ENCODE assay signal across 22 cellular contexts in the genomic region with DNA sequence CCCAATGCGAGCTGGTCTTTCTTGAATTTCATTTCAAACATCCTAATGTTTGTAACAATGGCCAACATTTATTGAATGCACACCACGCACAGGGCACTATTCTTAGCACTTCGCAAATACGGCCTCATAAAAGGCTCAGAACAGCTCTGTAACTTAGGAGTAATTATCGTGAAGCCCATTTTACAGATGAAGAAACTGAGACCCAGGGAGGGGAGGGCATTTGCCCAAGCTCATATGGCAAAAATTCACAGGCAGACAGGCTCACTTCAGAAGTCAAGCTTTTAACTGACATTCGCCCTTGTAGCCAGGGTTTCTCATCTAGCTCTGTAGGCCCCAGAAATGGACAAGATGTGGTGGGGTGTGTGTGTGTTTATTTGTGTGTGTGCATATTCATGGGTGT.
DNase-seq lines count a peak whose midpoint lies in the region; ATAC-seq and TF ChIP-seq lines count a peak whose summit lies in the region.
"Had no signal": no experiment of that assay in that cellular context is flagged by ENCODE, and none has a peak within 500 bp of the region (broad histone marks: within the 10 kb centered on the region; RNA-seq: fewer than 3 reads in every experiment).

No MANE protein-coding gene starts in this region.

- H4K12ac ChIP-seq in trophoblast cell (ENCODE audit: low read depth, low read length) = no peak overlapping the region

- H2BK5ac ChIP-seq in mesenchymal stem cell (ENCODE audit: low read depth, low read length, poor library complexity, severe bottlenecking) (no peak overlapping the region), trophoblast cell (ENCODE audit: low read depth, low read length, poor library complexity) (no peak overlapping the region)

- H3K14ac ChIP-seq in mesenchymal stem cell (ENCODE audit: low read length in 2 of 2) (peak overlapping the region in 1 of 2 experiments; percentile 75), trophoblast cell (ENCODE audit: low read length) (no peak overlapping the region)

- H2BK15ac ChIP-seq in mesenchymal stem cell (ENCODE audit: low read depth, poor library complexity, severe bottlenecking) = no peak overlapping the region

- H3K9me2 ChIP-seq in GM23338 (ENCODE audit: insufficient read depth) = no peaks in the 10 kb centered on the region

- H3K4me1 ChIP-seq in GM23338 (ENCODE audit: insufficient read depth) (peaks cover 12% of the 10 kb centered on the region; the same call in 1 of the 2 replicates), adrenal gland (replicated peaks in 1 of 2) (peaks cover 40 to 55% of the 10 kb centered on the region in 2 donors), mesenchymal stem cell (ENCODE audit: control insufficient read depth, insufficient read depth, low read depth, low read length) (no peaks in the 10 kb centered on the region), trophoblast cell (ENCODE audit: control insufficient read depth in 1 of 2, insufficient read depth in 2 of 2, low read length in 2 of 2) (peaks cover 8 to 17% of the 10 kb centered on the region in 2 experiments), esophagus squamous epithelium (peaks cover 0 to 4% (median 0%) of the 10 kb centered on the region in 3 donors)
- H3K4me1 ChIP-seq: SJCRH30 had no signal

- H3K4me3 ChIP-seq in GM23338 (no peak overlapping the region), adrenal gland (no peak overlapping the region), mesenchymal stem cell (ENCODE audit: insufficient read depth in 1 of 2, low read depth in 1 of 2, low read length in 2 of 2) (peak overlapping the region in 1 of 2 experiments; percentile 72), trophoblast cell (ENCODE audit: low read depth, low read length) (no peak overlapping the region), esophagus squamous epithelium (no peak overlapping the region)
- H3K4me3 ChIP-seq: BLaER1 treated with 17β-estradiol and CSF1 and Interleukin-3, amounts not matched to agents 10 nM and 100 nM; PC-9; SJCRH30 had no signal

- DNase-seq in GM23338 (ENCODE audit: low spot score) (no peak), adrenal gland (no peak), mesenchymal stem cell (no peak), trophoblast cell (no peak), esophagus squamous epithelium (lab: John Stamatoyannopoulos, UW) (no peak), NCI-H2029 treated with DMSO at 0.1 percent for 48 hours (lab: John Stamatoyannopoulos, UW) (no peak), omental fat pad (ENCODE audit: low spot score) (no peak), NCI-H2081 (lab: John Stamatoyannopoulos, UW) (no peak)
- DNase-seq: AML-193; CD4-positive, alpha-beta T cell; COR-L47; H7; Kasumi-1; MV-4-11; NCI-H2029; NCI-H2227 treated with DMSO at 0.1 percent for 48 hours; NCI-H526 treated with DMSO at 0.1 percent for 48 hours; PC-9; SJCRH30 had no signal

- peak overlapping the region; percentile 58 for H3K9ac ChIP-seq in mesenchymal stem cell (ENCODE audit: low read length)
- H3K9ac ChIP-seq in trophoblast cell (ENCODE audit: low read length) = no peak overlapping the region
- H3K9ac ChIP-seq: BLaER1 treated with 17β-estradiol and CSF1 and Interleukin-3, amounts not matched to agents 10 nM and 100 nM had no signal

- no peaks in the 10 kb centered on the region for H3K79me2 ChIP-seq in GM23338 (replicated peaks; ENCODE audit: insufficient read depth)
- no peaks in the 10 kb centered on the region for H3K79me2 ChIP-seq in trophoblast cell (ENCODE audit: control insufficient read depth, insufficient read depth, low read length, poor library complexity)

- H3K36me3 ChIP-seq in GM23338 (ENCODE audit: insufficient read depth) (no peaks in the 10 kb centered on the region), adrenal gland (replicated peaks in 1 of 2) (no peaks in the 10 kb centered on the region), mesenchymal stem cell (ENCODE audit: control insufficient read depth in 1 of 2, insufficient read depth in 2 of 2, low read depth in 1 of 2, low read length in 2 of 2) (no peaks in the 10 kb centered on the region), trophoblast cell (ENCODE audit: control insufficient read depth in 1 of 2, insufficient read depth in 2 of 2, low read length in 2 of 2) (no peaks in the 10 kb centered on the region), esophagus squamous epithelium (no peaks in the 10 kb centered on the region)
- H3K36me3 ChIP-seq: BLaER1 treated with 17β-estradiol and CSF1 and Interleukin-3, amounts not matched to agents 10 nM and 100 nM; SJCRH30 had no signal

- no peaks in the 10 kb centered on the region for H3K79me1 ChIP-seq in mesenchymal stem cell (replicated peaks; ENCODE audit: low read length, poor library complexity, severe bottlenecking)
- H3K79me1 ChIP-seq in trophoblast cell (ENCODE audit: low read length) = peaks cover 15% of the 10 kb centered on the region

- H4K20me1 ChIP-seq in GM23338 (replicated peaks; ENCODE audit: insufficient read depth) = no peaks in the 10 kb centered on the region
- H4K20me1 ChIP-seq: BLaER1 treated with 17β-estradiol and CSF1 and Interleukin-3, amounts not matched to agents 10 nM and 100 nM had no signal

- no peaks in the 10 kb centered on the region for H3K36me3 Mint-ChIP-seq in GM23338 (ENCODE audit: low read depth)

- H3K18ac ChIP-seq in mesenchymal stem cell (ENCODE audit: low read depth in 1 of 2, low read length in 2 of 2) (no peak overlapping the region), trophoblast cell (ENCODE audit: low read length) (no peak overlapping the region)

- H3F3A ChIP-seq in GM23338 (replicated peaks; ENCODE audit: low read depth) = no peaks in the 10 kb centered on the region

- no peak overlapping the region for H3K23ac ChIP-seq in mesenchymal stem cell (ENCODE audit: low read length in 2 of 2)
- no peak overlapping the region for H3K23ac ChIP-seq in trophoblast cell (ENCODE audit: low read length)

- ATAC-seq in GM23338 (no peak), omental fat pad (ENCODE audit: low FRiP score) (no peak)
- ATAC-seq: Right ventricle myocardium inferior, SK-N-SH treated with all-trans-retinoic acid at 6 μM for 48 hours had no signal

- no peak overlapping the region for H2BK12ac ChIP-seq in mesenchymal stem cell (ENCODE audit: low read length in 2 of 2)
- peak overlapping the region; percentile 56 for H2BK12ac ChIP-seq in trophoblast cell (ENCODE audit: low read length)

- H2AK5ac ChIP-seq in mesenchymal stem cell (ENCODE audit: low read length, severe bottlenecking) (no peak overlapping the region), trophoblast cell (ENCODE audit: low read length) (no peak overlapping the region)

- H3K27me3 ChIP-seq in GM23338 (ENCODE audit: insufficient read depth) (0 out of 2 replicates have a peak, but pooled peaks cover 1% of the 10 kb centered on the region), adrenal gland (no peaks in the 10 kb centered on the region), mesenchymal stem cell (ENCODE audit: control insufficient read depth in 1 of 2, insufficient read depth in 1 of 2, low read length in 2 of 2) (no peaks in the 10 kb centered on the region), trophoblast cell (ENCODE audit: insufficient read depth, low read length) (no peaks in the 10 kb centered on the region), esophagus squamous epithelium (no peaks in the 10 kb centered on the region)
- H3K27me3 ChIP-seq: BLaER1 treated with 17β-estradiol and CSF1 and Interleukin-3, amounts not matched to agents 10 nM and 100 nM; SJCRH30 had no signal

- H3K4me2 ChIP-seq in GM23338 = no peak overlapping the region
- no peak overlapping the region for H3K4me2 ChIP-seq in mesenchymal stem cell (ENCODE audit: low read length, poor library complexity, severe bottlenecking)
- no peak overlapping the region for H3K4me2 ChIP-seq in trophoblast cell (ENCODE audit: low read length)
- H3K4me2 ChIP-seq: BLaER1 treated with 17β-estradiol and CSF1 and Interleukin-3, amounts not matched to agents 10 nM and 100 nM; PC-9 had no signal

- no peak overlapping the region for H3K27ac Mint-ChIP-seq in GM23338
- H3K27ac Mint-ChIP-seq: CD4-positive, alpha-beta T cell had no signal

- peaks cover 21% of the 10 kb centered on the region for H3K4me1 Mint-ChIP-seq in GM23338

- H3K9me3 Mint-ChIP-seq in GM23338 = no peaks in the 10 kb centered on the region
- H3K9me3 Mint-ChIP-seq: CD4-positive, alpha-beta T cell had no signal

- H3K4me3 Mint-ChIP-seq in GM23338 = no peak overlapping the region
- H3K4me3 Mint-ChIP-seq: CD4-positive, alpha-beta T cell had no signal

- no peak overlapping the region for H3K27ac ChIP-seq in GM23338 (ENCODE audit: low read depth)
- H3K27ac ChIP-seq in adrenal gland = peak overlapping the region in 3 of 5 donors; percentile 8 to 91 (median 80)
- no peak overlapping the region for H3K27ac ChIP-seq in mesenchymal stem cell (ENCODE audit: low read length, poor library complexity, severe bottlenecking)
- no peak overlapping the region for H3K27ac ChIP-seq in trophoblast cell (ENCODE audit: low read depth, low read length)
- no peak overlapping the region for H3K27ac ChIP-seq in esophagus squamous epithelium
- H3K27ac ChIP-seq: PC-9, SJCRH30 had no signal

- H3K9me3 ChIP-seq in adrenal gland (replicated peaks in 1 of 3) = no peaks in the 10 kb centered on the region
- H3K9me3 ChIP-seq in mesenchymal stem cell (ENCODE audit: control insufficient read depth, low read length) = no peaks in the 10 kb centered on the region
- no peaks in the 10 kb centered on the region for H3K9me3 ChIP-seq in trophoblast cell (ENCODE audit: insufficient read depth, low read depth, low read length)
- no peaks in the 10 kb centered on the region for H3K9me3 ChIP-seq in esophagus squamous epithelium
- H3K9me3 ChIP-seq: SJCRH30 had no signal

- intact Hi-C loops in adrenal gland (cut with DNase I) (no loop called here), esophagus squamous epithelium (cut with DNase I) (no loop called here)

- H2BK120ac ChIP-seq in mesenchymal stem cell (ENCODE audit: low read depth, low read length) (no peak overlapping the region), trophoblast cell (ENCODE audit: insufficient read depth, low read length, poor library complexity) (peak overlapping the region; percentile 20)

- H3K4ac ChIP-seq in mesenchymal stem cell (ENCODE audit: low read depth in 1 of 2, low read length in 2 of 2) (no peak overlapping the region), trophoblast cell (ENCODE audit: low read depth, low read length) (no peak overlapping the region)

- 0 out of 2 replicates have a peak overlapping the region, but pooled peaks have one; percentile 32 for H2AFZ ChIP-seq in GM23338
- H2AFZ ChIP-seq in mesenchymal stem cell (ENCODE audit: low read depth, low read length) = no peak overlapping the region
- H2AFZ ChIP-seq in trophoblast cell (ENCODE audit: insufficient read depth, low read length, poor library complexity) = no peak overlapping the region
- H2AFZ ChIP-seq: PC-9 had no signal

- 93 to 96% (median 95%) methylated on average over 6 of the region's 6 CpGs for WGBS in adrenal gland, 4 donors
- WGBS in mesenchymal stem cell = 98% methylated on average over 6 of the region's 6 CpGs
- WGBS in trophoblast cell (ENCODE audit: extremely low coverage, insufficient coverage, insufficient read length) = no CpG with 5 or more reads among the region's 6 CpGs
- 86 to 90% methylated on average over 6 of the region's 6 CpGs for WGBS in esophagus squamous epithelium, 2 donors

- H4K8ac ChIP-seq in mesenchymal stem cell (ENCODE audit: low read length) (no peak overlapping the region), trophoblast cell (ENCODE audit: low read depth, low read length) (no peak overlapping the region)

- H3K27me3 Mint-ChIP-seq in GM23338 (ENCODE audit: insufficient read depth, low read depth, poor library complexity) = peaks cover 12% of the 10 kb centered on the region

- no peak overlapping the region for H4K91ac ChIP-seq in mesenchymal stem cell (ENCODE audit: low read length)
- peak overlapping the region; percentile 19 for H4K91ac ChIP-seq in trophoblast cell (ENCODE audit: low read depth, low read length)

- TF ChIP-seq POLR2A in adrenal gland (IDR thresholded peaks at IDR 0.05) = no peak
- TF ChIP-seq POLR2A in esophagus squamous epithelium (IDR thresholded peaks at IDR 0.05) = no peak

- no peak for TF ChIP-seq CTCF in GM23338 (conservative IDR thresholded peaks at IDR 0.05; ENCODE audit: low read depth in 2 of 2)
- no peak for TF ChIP-seq CTCF in adrenal gland (IDR thresholded peaks at IDR 0.05)
- no peak for TF ChIP-seq CTCF in esophagus squamous epithelium (IDR thresholded peaks at IDR 0.05)
- no peak for TF ChIP-seq CTCF in omental fat pad (IDR thresholded peaks at IDR 0.05)

Comparison
In these comparisons a context has a peak if more than half of its experiments do, and no peak if none do; other contexts are left out.
1. H3K27ac ChIP-seq: peak in adrenal gland (3 of 5); none in GM23338 (single experiment), mesenchymal stem cell (single experiment), trophoblast cell (single experiment) and esophagus squamous epithelium (0 of 4).